18 cellular contexts compared by ENCODE assay signal in the genomic region with DNA sequence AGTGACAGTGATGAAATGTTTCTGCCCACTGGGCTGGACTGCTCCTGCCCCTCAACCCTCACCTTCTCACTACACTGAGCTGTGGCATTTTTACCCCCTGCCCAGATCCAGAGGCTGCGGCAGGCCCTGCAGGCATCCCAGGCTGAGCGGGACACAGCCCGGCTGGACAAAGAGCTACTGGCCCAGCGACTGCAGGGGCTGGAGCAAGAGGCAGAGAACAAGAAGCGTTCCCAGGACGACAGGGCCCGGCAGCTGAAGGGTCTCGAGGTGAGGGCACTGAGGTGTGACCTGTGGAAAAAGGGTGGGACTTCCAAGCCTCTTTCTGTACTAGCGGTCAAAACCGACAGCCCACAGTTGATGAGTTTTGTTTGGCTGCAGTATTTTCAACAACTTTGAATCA. TPM values are rescaled to one million over a fixed set of nuclear protein-coding genes. Genes with fewer than 3 reads are reported as not detected.
A peak's percentile ranks its signal among the peaks of the same experiment; 100 is the strongest.
DNase-seq lines count a peak whose midpoint lies in the region; ATAC-seq, FAIRE-seq and TF ChIP-seq lines count a peak whose summit lies in the region.
"Had no signal": no experiment of that assay in that cellular context is flagged by ENCODE, and none has a peak within 500 bp of the region (broad histone marks: within the 10 kb centered on the region; RNA-seq: fewer than 3 reads in every experiment).

No MANE protein-coding gene starts in this region.

- ATAC-seq in HG03521 (IDR thresholded peaks at IDR 0.05; ENCODE audit: unreplicated experiment): no peak

- H3K4me3 ChIP-seq in BLaER1 treated with 17β-estradiol and CSF1 and Interleukin-3, amounts not matched to agents 10 nM and 100 nM: no peak overlapping the region
- H3K4me3 ChIP-seq in coronary artery: no peak overlapping the region
- H3K4me3 ChIP-seq: GM12878, GM23248, HAP-1 had no signal

- H3K36me3 Mint-ChIP-seq in neural crest cell (ENCODE audit: low read depth): no peaks in the 10 kb centered on the region
- H3K36me3 Mint-ChIP-seq: CD14-positive monocyte; CD4-positive, alpha-beta memory T cell had no signal

- TF ChIP-seq POLR2A in GM12891 (IDR thresholded peaks at IDR 0.05; ENCODE audit: low read depth, low read length): no peak

- H3K27ac ChIP-seq in BLaER1 treated with 17β-estradiol and CSF1 and Interleukin-3, amounts not matched to agents 10 nM and 100 nM: no peak overlapping the region
- H3K27ac ChIP-seq in coronary artery: no peak overlapping the region
- H3K27ac ChIP-seq: GM23248 had no signal

- no peaks in the 10 kb centered on the region for H3K9me3 Mint-ChIP-seq in neural crest cell
- H3K9me3 Mint-ChIP-seq: CD4-positive, alpha-beta memory T cell had no signal

- H3K27ac Mint-ChIP-seq in neural crest cell (ENCODE audit: unreplicated experiment): peak overlapping the region; percentile 92
- H3K27ac Mint-ChIP-seq: CD14-positive monocyte had no signal

- H3K4me3 Mint-ChIP-seq in neural crest cell: no peak overlapping the region
- H3K4me3 Mint-ChIP-seq: CD14-positive monocyte; CD4-positive, alpha-beta memory T cell had no signal

- H4K20me1 ChIP-seq in BLaER1 treated with 17β-estradiol and CSF1 and Interleukin-3, amounts not matched to agents 10 nM and 100 nM: no peaks in the 10 kb centered on the region

- DNase-seq in coronary artery (ENCODE audit: low spot score): peak; percentile 59
- no peak for DNase-seq in neural crest cell (ENCODE audit: low read depth, low spot score)
- DNase-seq in COLO668 (lab: John Stamatoyannopoulos, UW; ENCODE audit: unreplicated experiment): no peak
- DNase-seq in GM12891 (ENCODE audit: insufficient read length, low spot score): no peak
- DNase-seq: ACHN, BE2C, Calu3, DMS53, DND-41, EL, GM23248 had no signal

- no peak for TF ChIP-seq CTCF in coronary artery (IDR thresholded peaks at IDR 0.05)
- no peak for TF ChIP-seq CTCF in neural crest cell (conservative IDR thresholded peaks at IDR 0.05)

- peaks cover 13% of the 10 kb centered on the region for H3K4me1 Mint-ChIP-seq in neural crest cell
- H3K4me1 Mint-ChIP-seq: CD14-positive monocyte; CD4-positive, alpha-beta memory T cell had no signal

- no peaks in the 10 kb centered on the region for H3K27me3 ChIP-seq in BLaER1 treated with 17β-estradiol and CSF1 and Interleukin-3, amounts not matched to agents 10 nM and 100 nM
- H3K27me3 ChIP-seq: BE2C had no signal

- H3K9ac ChIP-seq in BLaER1 treated with 17β-estradiol and CSF1 and Interleukin-3, amounts not matched to agents 10 nM and 100 nM: 0 out of 22 replicates have a peak overlapping the region, but pooled peaks of 1 of the 11 experiments have one; percentile 34
- H3K9ac ChIP-seq: GM23248 had no signal

- H3K36me3 ChIP-seq in BLaER1 treated with 17β-estradiol and CSF1 and Interleukin-3, amounts not matched to agents 10 nM and 100 nM: peaks cover 0 to 15% (median 0%) of the 10 kb centered on the region in 11 experiments; a peak in 3 of 22 replicates
- H3K36me3 ChIP-seq: BE2C had no signal

- H3K4me2 ChIP-seq in BLaER1 treated with 17β-estradiol and CSF1 and Interleukin-3, amounts not matched to agents 10 nM and 100 nM: peak overlapping the region in 8 of 11 experiments; percentile 47 to 76 (median 66); a peak in 17 of 22 replicates

- no peaks in the 10 kb centered on the region for H3K27me3 Mint-ChIP-seq in neural crest cell (ENCODE audit: low read depth)

- H3K4me1 ChIP-seq in BLaER1 treated with 17β-estradiol and CSF1 and Interleukin-3, amounts not matched to agents 10 nM and 100 nM: peaks cover 0 to 18% (median 14%) of the 10 kb centered on the region in 10 experiments; a peak in 16 of 20 replicates
- H3K4me1 ChIP-seq: BE2C, HAP-1 had no signal

- FAIRE-seq in GM12891 (lab: Jason Lieb, UNC): no peak
- FAIRE-seq: A204.1 had no signal

- no peaks in the 10 kb centered on the region for H3K9me3 ChIP-seq in BLaER1 treated with 17β-estradiol and CSF1 and Interleukin-3, amounts not matched to agents 10 nM and 100 nM (replicated peaks in 1 of 11)
- H3K9me3 ChIP-seq: BE2C, HAP-1 had no signal

TF ChIP-seq in GM12891, 5 proteins besides CTCF, POLR2A, EP300 and RAD21:
- TF ChIP-seq POLR2AphosphoS5 (IDR thresholded peaks at IDR 0.05; ENCODE audit: low read depth, low read length): no peak
- TF ChIP-seq PAX5 (IDR thresholded peaks at IDR 0.05; ENCODE audit: insufficient read depth, low read length, severe bottlenecking): no peak
- TF ChIP-seq POU2F2 (IDR thresholded peaks at IDR 0.05; ENCODE audit: low read depth, low read length): no peak
- TF ChIP-seq TAF1 (IDR thresholded peaks at IDR 0.05; ENCODE audit: low read depth, low read length): no peak
- TF ChIP-seq SPI1 (IDR thresholded peaks at IDR 0.05; ENCODE audit: low read depth, low read length): no peak

RNA-seq across cellular contexts. Expression of gene TUFT1, which starts 6.2 kb away (rescaled TPM):
- 7.5 TPM in 2 replicates for total RNA-seq in neural crest cell
- polyA plus RNA-seq in GM12891 (2012; ENCODE audit: low read depth, missing spikeins): 0.35 TPM

RNA-seq across cellular contexts. Expression of gene CGN, which starts 22.7 kb away (rescaled TPM):
- total RNA-seq in neural crest cell: 6.7 and 7.2 TPM in 2 replicates
- polyA plus RNA-seq in GM12891 (2012; ENCODE audit: low read depth, missing spikeins): 1.1 TPM
- total RNA-seq: GM23248 had no signal
- polyA plus RNA-seq: CD14-positive monocyte, GM23248 had no signal
